8 cellular contexts compared by ENCODE assay signal in the genomic region with DNA sequence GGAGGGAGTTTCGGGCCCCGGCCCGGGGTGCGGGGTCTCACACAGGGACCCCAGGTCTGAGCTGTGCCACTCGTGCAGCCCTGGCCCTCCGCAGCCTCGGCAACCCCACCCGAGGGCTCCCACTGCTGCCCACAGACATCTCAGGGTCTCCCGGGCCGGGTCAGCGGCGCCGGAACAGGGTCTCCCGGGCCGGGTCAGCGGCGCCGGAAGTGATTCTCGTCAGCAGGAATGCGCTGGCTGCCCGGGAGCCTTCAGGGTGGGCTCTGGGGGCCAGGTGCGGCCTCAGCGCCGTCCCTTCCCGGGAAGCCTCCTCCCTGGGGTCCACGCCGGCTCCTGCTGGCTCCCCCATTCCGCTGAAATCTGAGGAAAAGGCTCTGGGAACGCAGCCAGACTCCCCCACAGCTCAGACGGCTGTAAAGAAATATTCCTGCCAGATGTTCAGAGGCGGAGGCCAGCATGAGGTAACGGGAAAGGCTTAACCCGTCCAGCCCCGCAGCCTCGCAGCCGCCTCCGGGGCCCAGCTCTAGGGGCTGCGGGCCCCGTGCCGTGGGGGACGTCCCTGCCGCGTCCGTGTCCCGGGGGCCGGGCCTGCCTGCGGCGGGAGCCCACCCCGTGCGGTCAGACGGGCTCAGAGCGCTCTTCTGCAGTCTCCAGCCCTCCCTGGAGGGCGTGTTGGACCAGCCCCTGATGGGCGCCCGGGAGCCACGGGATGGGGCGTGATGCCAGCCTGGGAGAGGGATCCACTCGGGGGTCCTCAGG. TPM values are rescaled to one million over a fixed set of nuclear protein-coding genes. Genes with fewer than 3 reads are reported as not detected.
DNase-seq lines count a peak whose midpoint lies in the region; ATAC-seq and TF ChIP-seq lines count a peak whose summit lies in the region.

No MANE protein-coding gene starts in this region.

- H3K9me3 Mint-ChIP-seq in endothelial cell (ENCODE audit: unreplicated experiment), result no peaks in the 10 kb centered on the region
- no peaks in the 10 kb centered on the region for H3K9me3 Mint-ChIP-seq in naive thymus-derived CD4-positive, alpha-beta T cell

- peaks cover 20 to 22% of the 10 kb centered on the region in 2 donors for H3K4me1 ChIP-seq in naive thymus-derived CD4-positive, alpha-beta T cell (ENCODE audit: control insufficient read depth in 2 of 2, insufficient read depth in 2 of 2, low read length in 2 of 2)

- H3K27ac Mint-ChIP-seq in endothelial cell (ENCODE audit: unreplicated experiment), result no peak overlapping the region
- H3K27ac Mint-ChIP-seq in naive thymus-derived CD4-positive, alpha-beta T cell, result peak overlapping the region in 3 of 9 donors; percentile 75 to 88 (median 86)

- CTCF ChIA-PET in naive thymus-derived CD4-positive, alpha-beta T cell (lab: Charles Lee), result interaction anchor here (0.6 to 2.0 kb wide), 5 partner anchors 88 to 302 kb away, joined by 3 to 9 read pairs (median 4); no protein-coding TSS in a partner anchor

- H3K4me3 Mint-ChIP-seq in endothelial cell (ENCODE audit: unreplicated experiment), result peak overlapping the region; percentile 62
- H3K4me3 Mint-ChIP-seq in naive thymus-derived CD4-positive, alpha-beta T cell, result peak overlapping the region in 8 of 10 donors; percentile 5 to 93 (median 86)

- peaks cover 10% of the 10 kb centered on the region for H3K4me1 Mint-ChIP-seq in endothelial cell (ENCODE audit: unreplicated experiment)
- H3K4me1 Mint-ChIP-seq in naive thymus-derived CD4-positive, alpha-beta T cell, result peaks cover 5 to 24% (median 14%) of the 10 kb centered on the region in 7 donors

- no peaks in the 10 kb centered on the region for H3K36me3 Mint-ChIP-seq in endothelial cell (ENCODE audit: low read depth, unreplicated experiment)
- H3K36me3 Mint-ChIP-seq in naive thymus-derived CD4-positive, alpha-beta T cell, result no peaks in the 10 kb centered on the region

- intact Hi-C loops in naive thymus-derived CD4-positive, alpha-beta T cell (cut with micrococcal nuclease), result loop anchor here (1.0 to 10.0 kb wide), 9 partner anchors 8 to 484 kb away; a partner anchor contains a TSS

- TF ChIP-seq CTCF in endothelial cell (IDR thresholded peaks at IDR 0.05; ENCODE audit: unreplicated experiment), result no peak

- H3K27me3 ChIP-seq in naive thymus-derived CD4-positive, alpha-beta T cell (ENCODE audit: control insufficient read depth in 2 of 2, insufficient read depth in 2 of 2, low read length in 2 of 2), result peaks cover 0 to 13% of the 10 kb centered on the region in 2 donors

- H3K27me3 Mint-ChIP-seq in endothelial cell (ENCODE audit: unreplicated experiment), result no peaks in the 10 kb centered on the region
- peaks cover 0 to 39% (median 10%) of the 10 kb centered on the region in 5 donors for H3K27me3 Mint-ChIP-seq in naive thymus-derived CD4-positive, alpha-beta T cell

- POLR2A ChIA-PET in naive thymus-derived CD4-positive, alpha-beta T cell (lab: Charles Lee), result interaction anchor here (1.2 kb wide), 1 partner anchor 85 kb away, joined by 4 read pairs; no protein-coding TSS in a partner anchor

- DNase-seq in EL (peak; percentile 78), NCI-H2227 treated with DMSO at 0.1 percent for 48 hours (lab: John Stamatoyannopoulos, UW) (peak; percentile 54), endothelial cell (ENCODE audit: low spot score) (peak; percentile 26), NCI-H1436 treated with DMSO at 0.1 percent for 48 hours (lab: John Stamatoyannopoulos, UW) (no peak)
- no peak for DNase-seq in naive thymus-derived CD4-positive, alpha-beta T cell

- H3K4me3 ChIP-seq in naive thymus-derived CD4-positive, alpha-beta T cell (ENCODE audit: low read length), result peak overlapping the region; percentile 78

- no peaks in the 10 kb centered on the region for H3K9me3 ChIP-seq in naive thymus-derived CD4-positive, alpha-beta T cell (ENCODE audit: control insufficient read depth in 2 of 3, low read length in 3 of 3)

- peak; percentile 1 for ATAC-seq in naive thymus-derived CD4-positive, alpha-beta T cell
- no peak for ATAC-seq in HG03439 (IDR thresholded peaks at IDR 0.05; ENCODE audit: unreplicated experiment)
- ATAC-seq in HG02852 (IDR thresholded peaks at IDR 0.05; ENCODE audit: unreplicated experiment), result no peak
- no peak for ATAC-seq in GM19328 (IDR thresholded peaks at IDR 0.05; ENCODE audit: unreplicated experiment)

- H3K36me3 ChIP-seq in naive thymus-derived CD4-positive, alpha-beta T cell (ENCODE audit: control insufficient read depth in 2 of 3, insufficient read depth in 3 of 3, low read length in 3 of 3), result no peaks in the 10 kb centered on the region

- peak overlapping the region; percentile 50 for H3K27ac ChIP-seq in naive thymus-derived CD4-positive, alpha-beta T cell (ENCODE audit: low read depth, low read length)

RNA-seq across cellular contexts. Expression of a gene that starts 8.7 kb away (rescaled TPM):
- total RNA-seq in endothelial cell (ENCODE audit: unreplicated experiment), result 65.5 TPM
- total RNA-seq in naive thymus-derived CD4-positive, alpha-beta T cell, result 10 to 100 TPM in 2 of 5 experiments, 1 to 10 TPM in 2, under 1 TPM in 1; 0.22 to 17.1 (median 9.5) TPM
- 1 to 10 TPM in 1 of 2 donors, under 1 TPM in 1; 0.92 to 2.4 TPM for polyA plus RNA-seq in naive thymus-derived CD4-positive, alpha-beta T cell

Comparison
In these comparisons a context has a peak if more than half of its experiments do, and no peak if none do; other contexts are left out.
1. DNase-seq: peak in EL (single experiment), NCI-H2227 treated with DMSO at 0.1 percent for 48 hours (single experiment) and endothelial cell (single experiment); none in naive thymus-derived CD4-positive, alpha-beta T cell (0 of 9) and NCI-H1436 treated with DMSO at 0.1 percent for 48 hours (single experiment).